1 cellular context compared by ENCODE assay signal in the genomic region with DNA sequence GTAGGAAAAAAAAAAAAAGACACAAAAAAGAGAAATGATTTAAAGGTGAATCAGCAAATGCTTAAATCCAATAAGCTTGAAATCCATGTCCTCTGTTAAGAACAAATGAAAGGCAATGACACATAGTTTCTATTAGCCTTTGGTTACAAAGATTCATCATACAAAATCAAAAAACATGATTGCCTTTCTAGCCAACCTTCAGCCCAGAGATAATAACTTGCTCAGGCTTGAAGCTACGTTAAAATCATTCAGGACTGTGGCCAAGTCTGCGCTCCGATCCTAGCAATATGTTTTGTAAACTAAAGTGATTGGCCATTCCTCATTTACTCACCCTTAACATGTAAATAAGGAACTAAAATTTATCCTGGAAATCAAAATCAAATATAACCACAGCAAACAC.
TF ChIP-seq lines count a peak whose summit lies in the region.

No MANE protein-coding gene starts in this region.

TF ChIP-seq in WTC11, 78 proteins besides CTCF, POLR2A, EP300 and RAD21 (continued from another document):
- TF ChIP-seq, protein P1, sequence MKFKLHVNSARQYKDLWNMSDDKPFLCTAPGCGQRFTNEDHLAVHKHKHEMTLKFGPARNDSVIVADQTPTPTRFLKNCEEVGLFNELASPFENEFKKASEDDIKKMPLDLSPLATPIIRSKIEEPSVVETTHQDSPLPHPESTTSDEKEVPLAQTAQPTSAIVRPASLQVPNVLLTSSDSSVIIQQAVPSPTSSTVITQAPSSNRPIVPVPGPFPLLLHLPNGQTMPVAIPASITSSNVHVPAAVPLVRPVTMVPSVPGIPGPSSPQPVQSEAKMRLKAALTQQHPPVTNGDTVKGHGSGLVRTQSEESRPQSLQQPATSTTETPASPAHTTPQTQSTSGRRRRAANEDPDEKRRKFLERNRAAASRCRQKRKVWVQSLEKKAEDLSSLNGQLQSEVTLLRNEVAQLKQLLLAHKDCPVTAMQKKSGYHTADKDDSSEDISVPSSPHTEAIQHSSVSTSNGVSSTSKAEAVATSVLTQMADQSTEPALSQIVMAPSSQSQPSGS (CRISPR knock-in tag; IDR thresholded peaks at IDR 0.05; ENCODE audit: borderline replicate concordance, low read depth): no peak
